In the genomic region with DNA sequence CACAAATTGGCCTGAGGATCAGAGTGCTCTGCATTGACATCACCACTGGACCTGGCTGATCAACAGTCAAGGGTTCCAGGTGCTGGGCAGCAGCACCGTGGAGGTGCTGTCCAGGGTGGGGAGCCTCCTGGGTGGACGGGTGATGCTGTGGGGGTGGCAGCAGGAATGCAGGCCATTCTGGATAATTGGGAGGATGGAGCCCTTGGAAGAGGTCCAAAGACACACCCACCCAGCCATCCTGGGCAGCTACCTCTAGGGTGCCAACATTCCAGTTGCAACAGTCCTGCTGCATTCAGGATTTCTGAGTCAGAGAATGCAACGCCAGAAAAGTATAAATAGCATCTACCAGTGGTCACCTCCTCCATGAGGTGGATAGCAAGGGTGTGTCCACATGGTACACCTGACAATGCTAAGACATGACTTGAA, we compare ENCODE assay signal across 8 cellular contexts. TPM values are rescaled to one million over a fixed set of nuclear protein-coding genes. Genes with fewer than 3 reads are reported as not detected.
DNase-seq lines count a peak whose midpoint lies in the region; ATAC-seq and TF ChIP-seq lines count a peak whose summit lies in the region.

No MANE protein-coding gene starts in this region.

- H3K9me3 Mint-ChIP-seq in HFFc6: no peaks in the 10 kb centered on the region
- H3K9me3 Mint-ChIP-seq in neural progenitor cell: no peaks in the 10 kb centered on the region

- H3K4me2 ChIP-seq in neural progenitor cell: no peak overlapping the region

- TF ChIP-seq POLR2A in GM18505 (IDR thresholded peaks at IDR 0.05; ENCODE audit: borderline replicate concordance, extremely low read depth, insufficient read depth, insufficient read length): no peak

- no peak overlapping the region for H3K27ac ChIP-seq in neural progenitor cell

- no peaks in the 10 kb centered on the region for H4K20me1 ChIP-seq in neural progenitor cell (ENCODE audit: low read depth)

- H3K27ac Mint-ChIP-seq in HFFc6 (no peak overlapping the region), neural progenitor cell (no peak overlapping the region)

- H3K4me3 Mint-ChIP-seq in HFFc6: no peak overlapping the region
- H3K4me3 Mint-ChIP-seq in neural progenitor cell: no peak overlapping the region

- H3K36me3 Mint-ChIP-seq in HFFc6 (ENCODE audit: low read depth) (no peaks in the 10 kb centered on the region), neural progenitor cell (no peaks in the 10 kb centered on the region)

- peaks cover 17% of the 10 kb centered on the region for H3K27me3 Mint-ChIP-seq in HFFc6 (ENCODE audit: insufficient read depth)
- H3K27me3 Mint-ChIP-seq in neural progenitor cell (ENCODE audit: insufficient read depth, low read depth): peaks cover 13% of the 10 kb centered on the region

- H3K4me3 ChIP-seq in adipocyte (ENCODE audit: low read length) (no peak overlapping the region), mononuclear cell (ENCODE audit: low read length) (peak overlapping the region; percentile 90), neural progenitor cell (no peak overlapping the region)

- DNase-seq in AG08395 (ENCODE audit: low spot score) (peak; percentile 76), HFFc6 (peak; percentile 29), adipocyte (ENCODE audit: low read depth) (peak; percentile 37), neural progenitor cell (ENCODE audit: low spot score) (no peak), DMS 273 treated with DMSO at 0.1 percent for 48 hours (lab: John Stamatoyannopoulos, UW) (no peak)

- H3F3A ChIP-seq in neural progenitor cell (ENCODE audit: low read depth): no peaks in the 10 kb centered on the region

- H3K4me1 Mint-ChIP-seq in HFFc6 (ENCODE audit: low read depth) (peaks cover 12% of the 10 kb centered on the region), neural progenitor cell (peaks cover 2% of the 10 kb centered on the region)

- H3K9me3 ChIP-seq in adipocyte (ENCODE audit: control insufficient read depth, low read length): no peaks in the 10 kb centered on the region
- H3K9me3 ChIP-seq in mononuclear cell (ENCODE audit: low read depth, low read length): no peaks in the 10 kb centered on the region
- no peaks in the 10 kb centered on the region for H3K9me3 ChIP-seq in neural progenitor cell (ENCODE audit: low read depth)

- H3K9ac ChIP-seq in adipocyte (ENCODE audit: low read length) (no peak overlapping the region), neural progenitor cell (no peak overlapping the region)

- H3K79me2 ChIP-seq in neural progenitor cell (ENCODE audit: low read depth): no peaks in the 10 kb centered on the region

- peaks cover 49% of the 10 kb centered on the region for H3K36me3 ChIP-seq in adipocyte (ENCODE audit: control insufficient read depth, insufficient read depth, low read length, severe bottlenecking)
- no peaks in the 10 kb centered on the region for H3K36me3 ChIP-seq in neural progenitor cell

- TF ChIP-seq CTCF in HFFc6 (IDR thresholded peaks at IDR 0.05) (no peak), neural progenitor cell (IDR thresholded peaks at IDR 0.05) (no peak)

- H3K27me3 ChIP-seq in adipocyte (replicated peaks; ENCODE audit: control insufficient read depth, insufficient read depth, low read length) (no peaks in the 10 kb centered on the region), mononuclear cell (ENCODE audit: insufficient read depth, low read length) (no peaks in the 10 kb centered on the region), neural progenitor cell (no peaks in the 10 kb centered on the region)

- H2AFZ ChIP-seq in neural progenitor cell (replicated peaks): no peak overlapping the region

- ATAC-seq in GM18505 (IDR thresholded peaks at IDR 0.05; ENCODE audit: unreplicated experiment) (no peak), GM19467 (IDR thresholded peaks at IDR 0.05; ENCODE audit: unreplicated experiment) (no peak)

- H3K4me1 ChIP-seq in adipocyte (ENCODE audit: control insufficient read depth, insufficient read depth, low read length): peaks cover 11% of the 10 kb centered on the region
- peaks cover 88% of the 10 kb centered on the region for H3K4me1 ChIP-seq in mononuclear cell (ENCODE audit: insufficient read depth, low read length)
- H3K4me1 ChIP-seq in neural progenitor cell: peaks cover 3% of the 10 kb centered on the region

RNA-seq across cellular contexts. Expression of a gene that starts 26.8 kb away (rescaled TPM):
- total RNA-seq in HFFc6 (2021; fragmentation: NEBNext Ultra II Directional; extraction: Animal tissue kit (Norgen Biotek cat#: 25700)): 1 to 10 TPM; 2.7 to 4.0 (median 3.6) TPM
- 14.1 TPM for total RNA-seq in mononuclear cell
- 7.2 and 8.5 TPM in 2 replicates for total RNA-seq in neural progenitor cell (ENCODE audit: low replicate concordance)

Comparison
In these comparisons a context has a peak if more than half of its experiments do, and no peak if none do; other contexts are left out.
1. DNase-seq: peak in AG08395 (single experiment), HFFc6 (single experiment) and adipocyte (single experiment); none in neural progenitor cell (single experiment) and DMS 273 treated with DMSO at 0.1 percent for 48 hours (single experiment).